ENCODE assay signal across 8 cellular contexts in genomic region chr15:48190932-48191573, GRCh38. TPM values are rescaled to one million over a fixed set of nuclear protein-coding genes. Genes with fewer than 3 reads are reported as not detected.
A peak's percentile ranks its signal among the peaks of the same experiment; 100 is the strongest.
DNase-seq lines count a peak whose midpoint lies in the region; ATAC-seq and TF ChIP-seq lines count a peak whose summit lies in the region.

No MANE protein-coding gene starts in this region.

- TF ChIP-seq POLR2A in HCT116 (IDR thresholded peaks at IDR 0.05; ENCODE audit: borderline replicate concordance, extremely low read depth, insufficient read depth, insufficient read length), result no peak
- no peak for TF ChIP-seq POLR2A in right lobe of liver (IDR thresholded peaks at IDR 0.05)

- no peak overlapping the region for H3K27ac Mint-ChIP-seq in stimulated activated naive B cell treated with anti-CD40 and anti-IgM and Interleukin-4, amounts not matched to agents 10 μg/mL and 1 μg/mL and 100 μg/mL, for 72 hours

- TF ChIP-seq RAD21 in HCT116 (IDR thresholded peaks at IDR 0.05; ENCODE audit: low read depth), result no peak

- H3K4me1 Mint-ChIP-seq in stimulated activated naive B cell treated with anti-CD40 and anti-IgM and Interleukin-4, amounts not matched to agents 10 μg/mL and 1 μg/mL and 100 μg/mL, for 72 hours, result peaks cover 7 to 12% of the 10 kb centered on the region in 2 donors

- H3K4me1 ChIP-seq in HCT116 (ENCODE audit: control insufficient read depth in 1 of 2, insufficient read depth in 2 of 2, low read length in 2 of 2) (no peaks in the 10 kb centered on the region), right lobe of liver (no peaks in the 10 kb centered on the region)

- H3K4me3 Mint-ChIP-seq in stimulated activated naive B cell treated with anti-CD40 and anti-IgM and Interleukin-4, amounts not matched to agents 10 μg/mL and 1 μg/mL and 100 μg/mL, for 72 hours, result peak overlapping the region; percentile 46 to 71

- H3K9me3 Mint-ChIP-seq in stimulated activated naive B cell treated with anti-CD40 and anti-IgM and Interleukin-4, amounts not matched to agents 10 μg/mL and 1 μg/mL and 100 μg/mL, for 72 hours, result peaks cover 5 to 7% of the 10 kb centered on the region in 2 donors

- no peak overlapping the region for H3K9ac ChIP-seq in HCT116 (ENCODE audit: low read length)

- no peak for ATAC-seq in HCT116
- ATAC-seq in right lobe of liver, result peak in 2 of 4 donors; percentile 33 to 48
- ATAC-seq in stimulated activated naive B cell treated with anti-CD40 and anti-IgM and Interleukin-4, amounts not matched to agents 10 μg/mL and 1 μg/mL and 100 μg/mL, for 72 hours (replicated peaks), result peak in 1 of 2 donors; percentile 19
- ATAC-seq in GM21723 (IDR thresholded peaks at IDR 0.05; ENCODE audit: unreplicated experiment), result no peak

- WGBS in right lobe of liver (ENCODE audit: insufficient coverage, low coverage, low lambda C conversion rate, missing lambda C conversion rate), result 2% methylated on average over 15 of the region's 15 CpGs

- RAD21 ChIA-PET in HCT116 (lab: Charles Lee; ENCODE audit: low non-redundant PET in 1 of 2, low total read pairs in 2 of 2, uncharacterized antibody in 2 of 2, unreplicated experiment in 2 of 2), result no interaction called here

- no peak for TF ChIP-seq CTCF in AG04450 (IDR thresholded peaks at IDR 0.05; ENCODE audit: low read depth, low read length)
- no peak for TF ChIP-seq CTCF in HCT116 (IDR thresholded peaks at IDR 0.05 in 2 of 3, conservative IDR thresholded peaks at IDR 0.05 in 1 of 3; ENCODE audit: borderline replicate concordance in 1 of 3, insufficient read depth in 1 of 3, low read depth in 2 of 3, low read length in 2 of 3)
- TF ChIP-seq CTCF in dorsolateral prefrontal cortex (IDR thresholded peaks at IDR 0.05 in 54 of 56, conservative IDR thresholded peaks at IDR 0.05 in 2 of 56; ENCODE audit: low read depth in 1 of 56, partially characterized antibody in 56 of 56), result no peak
- no peak for TF ChIP-seq CTCF in right lobe of liver (IDR thresholded peaks at IDR 0.05)

- no peaks in the 10 kb centered on the region for H3K9me2 ChIP-seq in HCT116 (ENCODE audit: insufficient read depth)

- BruUV-seq in HCT116 (replicated peaks; lab: Mats Ljungman, UMichigan), result no TSS peak

- intact Hi-C loops in HCT116 (cut with micrococcal nuclease), result no loop called here
- intact Hi-C loops in dorsolateral prefrontal cortex (cut with DNase I), result no loop called here
- intact Hi-C loops in right lobe of liver (cut with DNase I), result no loop called here

- no peak overlapping the region for H3K4me2 ChIP-seq in HCT116 (ENCODE audit: low read length)

- POLR2A ChIA-PET in AG04450 (lab: Yijun Ruan, JAX) (no interaction called here), HCT116 (lab: Charles Lee) (no interaction called here)

- H3K27me3 ChIP-seq in AG04450 (ENCODE audit: control insufficient read depth, insufficient read depth, low read length) (no peaks in the 10 kb centered on the region), HCT116 (ENCODE audit: insufficient read depth, low read length) (no peaks in the 10 kb centered on the region), dorsolateral prefrontal cortex (peaks cover 0 to 23% (median 0%) of the 10 kb centered on the region in 45 donors), right lobe of liver (no peaks in the 10 kb centered on the region)

- no peaks in the 10 kb centered on the region for H3K79me2 ChIP-seq in HCT116 (ENCODE audit: insufficient read depth, low read length)

- CTCF ChIA-PET in AG04450 (lab: Charles Lee) (no interaction called here), HCT116 (lab: Charles Lee) (no interaction called here)

- H3K36me3 Mint-ChIP-seq in stimulated activated naive B cell treated with anti-CD40 and anti-IgM and Interleukin-4, amounts not matched to agents 10 μg/mL and 1 μg/mL and 100 μg/mL, for 72 hours, result no peaks in the 10 kb centered on the region

- H4K20me1 ChIP-seq in HCT116 (ENCODE audit: insufficient read depth), result no peaks in the 10 kb centered on the region

- H3K9me3 ChIP-seq in AG04450 (ENCODE audit: control insufficient read depth, insufficient read depth, low read length), result no peaks in the 10 kb centered on the region
- H3K9me3 ChIP-seq in HCT116 (ENCODE audit: control insufficient read depth in 1 of 2, insufficient read depth in 1 of 2, low read depth in 1 of 2, low read length in 2 of 2), result no peaks in the 10 kb centered on the region
- no peaks in the 10 kb centered on the region for H3K9me3 ChIP-seq in right lobe of liver

- no peak overlapping the region for H2AFZ ChIP-seq in HCT116 (ENCODE audit: low read depth, low read length, poor library complexity, severe bottlenecking)

- H3K27ac ChIP-seq in AG04450 (ENCODE audit: low read depth, low read length) (no peak overlapping the region), HCT116 (ENCODE audit: low read depth, low read length) (no peak overlapping the region), dorsolateral prefrontal cortex (peak overlapping the region in 54 of 59 donors; percentile 7 to 91 (median 68)), right lobe of liver (no peak overlapping the region)

- H3K27me3 Mint-ChIP-seq in stimulated activated naive B cell treated with anti-CD40 and anti-IgM and Interleukin-4, amounts not matched to agents 10 μg/mL and 1 μg/mL and 100 μg/mL, for 72 hours, result peaks cover 35 to 42% of the 10 kb centered on the region in 2 donors

- H3K36me3 ChIP-seq in HCT116 (ENCODE audit: control insufficient read depth in 1 of 2, insufficient read depth in 2 of 2, low read length in 2 of 2) (no peaks in the 10 kb centered on the region), right lobe of liver (no peaks in the 10 kb centered on the region)

- DNase-seq in AG04450 (ENCODE audit: low read depth, low spot score), result peak; percentile 24
- no peak for DNase-seq in HCT116 (ENCODE audit: low read depth, low spot score)
- peak; percentile 38 for DNase-seq in T1000 (lab: John Stamatoyannopoulos, UW)
- DNase-seq in dorsolateral prefrontal cortex, result peak in 8 of 10 donors; percentile 39 to 64 (median 48)
- peak in 2 of 3 donors; percentile 43 to 64 for DNase-seq in right lobe of liver
- DNase-seq in stimulated activated naive B cell treated with anti-CD40 and anti-IgM and Interleukin-4, amounts not matched to agents 10 μg/mL and 1 μg/mL and 100 μg/mL, for 72 hours, result no peak
- no peak for DNase-seq in GF-D8 (lab: John Stamatoyannopoulos, UW)

- H3K4me3 ChIP-seq in AG04450 (ENCODE audit: low read depth, low read length) (no peak overlapping the region; the same call in 1 of the 2 replicates), HCT116 (replicated peaks in 1 of 2; ENCODE audit: low read depth in 1 of 2, low read length in 2 of 2) (no peak overlapping the region), dorsolateral prefrontal cortex (peak overlapping the region in 58 of 59 donors; percentile 18 to 66 (median 49)), right lobe of liver (no peak overlapping the region)

TF ChIP-seq in HCT116, 20 proteins besides CTCF, POLR2A, EP300 and RAD21:
- TF ChIP-seq REST (IDR thresholded peaks at IDR 0.05; ENCODE audit: low read depth) (peak; percentile 70), EGR1 (IDR thresholded peaks at IDR 0.05; ENCODE audit: low read depth) (no peak)

RNA-seq across cellular contexts. Expression of gene CTXN2, which starts 0.4 kb away (rescaled TPM):
- not detected in 2 replicates for polyA plus RNA-seq in AG04450 (2011; rRNA removed)
- not detected in 2 replicates for polyA minus RNA-seq in AG04450 (2011; rRNA and poly(A)+ RNA removed)
- total RNA-seq in HCT116 (2021; ENCODE audit: unreplicated experiment) (not detected), dorsolateral prefrontal cortex (1 to 10 TPM; 1.3 to 7.1 (median 3.8) TPM), right lobe of liver (not detected)
- not detected in 2 replicates for polyA plus RNA-seq in HCT116 (2012)

RNA-seq across cellular contexts. Expression of gene MYEF2, which starts 13.0 kb away (rescaled TPM):
- 7.1 and 9.4 TPM in 2 replicates for polyA plus RNA-seq in AG04450 (2011; rRNA removed)
- 6.8 and 9.5 TPM in 2 replicates for polyA minus RNA-seq in AG04450 (2011; rRNA and poly(A)+ RNA removed)
- total RNA-seq in HCT116 (2021; ENCODE audit: unreplicated experiment) (0.69 TPM), dorsolateral prefrontal cortex (100 to 1,000 TPM in 38 of 120 experiments, 10 to 100 TPM in 82; 50.6 to 121 (median 93.3) TPM), right lobe of liver (under 1 TPM; 0.07 to 0.35 (median 0.31) TPM)
- polyA plus RNA-seq in HCT116 (2012), result not detected in 2 replicates

RNA-seq across cellular contexts. Expression of gene SLC12A1, which starts 15.0 kb away (rescaled TPM):
- not detected in 2 replicates for polyA plus RNA-seq in AG04450 (2011; rRNA removed)
- polyA minus RNA-seq in AG04450 (2011; rRNA and poly(A)+ RNA removed), result not detected in 2 replicates
- total RNA-seq in HCT116 (2021; ENCODE audit: unreplicated experiment), result not detected
- not detected in 2 replicates for polyA plus RNA-seq in HCT116 (2012)
- total RNA-seq in dorsolateral prefrontal cortex, result 1 to 10 TPM in 115 of 120 experiments, under 1 TPM in 5; 0.67 to 4.1 (median 2.0) TPM
- 1 to 10 TPM in 2 of 6 experiments, not detected in 4; 1.2 to 2.1 TPM for total RNA-seq in right lobe of liver

Comparison
In these comparisons a context has a peak if more than half of its experiments do, and no peak if none do; other contexts are left out.
1. DNase-seq: peak in AG04450 (single experiment), T1000 (single experiment), dorsolateral prefrontal cortex (8 of 10) and right lobe of liver (2 of 3); none in HCT116 (single experiment), stimulated activated naive B cell treated with anti-CD40 and anti-IgM and Interleukin-4, amounts not matched to agents 10 μg/mL and 1 μg/mL and 100 μg/mL, for 72 hours (single experiment) and GF-D8 (single experiment).
2. H3K27ac ChIP-seq: peak in dorsolateral prefrontal cortex (54 of 59); none in AG04450 (single experiment), HCT116 (single experiment) and right lobe of liver (0 of 3).
3. H3K4me3 ChIP-seq: peak in dorsolateral prefrontal cortex (58 of 59); none in AG04450 (single experiment), HCT116 (0 of 2) and right lobe of liver (0 of 3).
4. RNA of gene MYEF2, which starts 13.0 kb away (total RNA-seq): 50.6 to 121 TPM in dorsolateral prefrontal cortex; 0.69 TPM in HCT116 (single experiment) and 0.07 to 0.35 TPM in right lobe of liver; every median in the first group is over 10 times any median in the second.